In the genomic region with DNA sequence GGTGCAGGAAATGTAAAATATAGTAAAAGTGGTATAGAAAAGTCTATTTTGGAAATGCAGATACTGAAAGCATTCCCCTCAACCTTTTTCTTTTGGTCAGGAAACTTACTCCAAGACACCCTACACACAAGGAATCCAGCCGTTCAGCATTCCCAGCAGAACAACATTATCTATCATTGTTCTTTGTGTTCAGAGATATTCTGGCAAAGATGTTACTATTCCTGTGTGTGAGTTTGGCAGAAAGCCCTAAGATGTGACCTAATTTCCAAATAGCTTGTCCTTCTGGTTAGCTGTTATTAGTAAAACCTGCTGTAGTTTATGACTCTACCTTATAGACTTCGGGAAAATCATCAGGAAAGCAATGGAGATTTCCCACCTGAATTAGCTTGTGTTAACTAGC, we compare ENCODE assay signal across 13 cellular contexts.
A peak's percentile ranks its signal among the peaks of the same experiment; 100 is the strongest.
DNase-seq lines count a peak whose midpoint lies in the region; ATAC-seq, FAIRE-seq and TF ChIP-seq lines count a peak whose summit lies in the region.
"Had no signal": no experiment of that assay in that cellular context is flagged by ENCODE, and none has a peak within 500 bp of the region (broad histone marks: within the 10 kb centered on the region; RNA-seq: fewer than 3 reads in every experiment).

No MANE protein-coding gene starts in this region.

- H3K27ac Mint-ChIP-seq in mesothelial cell of epicardium: peak overlapping the region; percentile 84

- peak overlapping the region; percentile 14 for H3K4me3 Mint-ChIP-seq in mesothelial cell of epicardium
- H3K4me3 Mint-ChIP-seq: activated CD8-positive, alpha-beta T cell treated with anti-CD3 and anti-CD28 coated beads, Interleukin-2, amount 10 ng/mL, durations not matched to agents 7 days and 5 days had no signal

- H4K20me1 ChIP-seq in endothelial cell of umbilical vein (replicated peaks; ENCODE audit: control insufficient read depth, extremely low read depth, insufficient read depth, low read length): no peaks in the 10 kb centered on the region

- no peaks in the 10 kb centered on the region for H3K36me3 Mint-ChIP-seq in mesothelial cell of epicardium

- dilution Hi-C loops in endothelial cell of umbilical vein (cut with MboI; ENCODE audit: extremely low pct_ligation_motif_present, low sequenced_read_pairs): no loop called here

- intact Hi-C loops in Right ventricle myocardium inferior (cut with DNase I): loop anchor here (5.0 kb wide), 1 partner anchor 80 kb away; a partner anchor contains a TSS
- intact Hi-C loops in cardiac septum (cut with DNase I): no loop called here
- intact Hi-C loops in endothelial cell of umbilical vein (cut with micrococcal nuclease): no loop called here

- H3K36me3 ChIP-seq in endothelial cell of umbilical vein (ENCODE audit: control insufficient read depth in 2 of 2, extremely low read depth in 1 of 2, insufficient read depth in 2 of 2, low read length in 2 of 2): no peaks in the 10 kb centered on the region

- no peak for DNase-seq in Right ventricle myocardium inferior (ENCODE audit: missing footprints)
- DNase-seq in cardiac septum (ENCODE audit: low spot score): no peak
- peak; percentile 43 for DNase-seq in endothelial cell of umbilical vein (ENCODE audit: low read depth, low spot score)
- no peak for DNase-seq in mesothelial cell of epicardium (ENCODE audit: low spot score in 2 of 2, unreplicated experiment in 2 of 2)
- DNase-seq in MV-4-11 (lab: John Stamatoyannopoulos, UW): no peak
- DNase-seq: activated CD8-positive, alpha-beta T cell treated with anti-CD3 and anti-CD28 coated beads, Interleukin-2, amount 10 ng/mL, durations not matched to agents 7 days and 5 days; AML-193; H7; NCI-H510A had no signal

- H2AFZ ChIP-seq in endothelial cell of umbilical vein (ENCODE audit: low read depth, low read length): no peak overlapping the region

- H3K4me1 Mint-ChIP-seq in mesothelial cell of epicardium: peaks cover 50% of the 10 kb centered on the region

- H3K27me3 ChIP-seq in endothelial cell of umbilical vein (ENCODE audit: control insufficient read depth in 2 of 2, insufficient read depth in 2 of 2, low read length in 2 of 2): peaks cover 0 to 2% of the 10 kb centered on the region in 2 experiments

- no peaks in the 10 kb centered on the region for H3K4me1 ChIP-seq in endothelial cell of umbilical vein (ENCODE audit: control insufficient read depth, extremely low read depth, insufficient read depth, low read length)

- no peak overlapping the region for H3K27ac ChIP-seq in endothelial cell of umbilical vein (ENCODE audit: insufficient read depth, low read depth, low read length)

- H3K79me2 ChIP-seq in endothelial cell of umbilical vein (ENCODE audit: control insufficient read depth, insufficient read depth, low read length): no peaks in the 10 kb centered on the region

- H3K9ac ChIP-seq in endothelial cell of umbilical vein (replicated peaks; ENCODE audit: extremely low read depth, insufficient read depth, low read length): no peak overlapping the region

- BruUV-seq in endothelial cell of umbilical vein (replicated peaks; lab: Mats Ljungman, UMichigan): no TSS peak

- no peaks in the 10 kb centered on the region for H3K27me3 Mint-ChIP-seq in mesothelial cell of epicardium (ENCODE audit: low read depth)

- no peak for TF ChIP-seq CTCF in endothelial cell of umbilical vein (IDR thresholded peaks at IDR 0.05; ENCODE audit: extremely low read depth in 1 of 2, insufficient read depth in 1 of 2, low read depth in 1 of 2, low read length in 2 of 2)
- TF ChIP-seq CTCF in mesothelial cell of epicardium (IDR thresholded peaks at IDR 0.05; ENCODE audit: unreplicated experiment): no peak

- CTCF ChIA-PET in endothelial cell of umbilical vein (lab: Charles Lee): interaction anchor here (1.0 to 1.5 kb wide), 4 partner anchors 8 to 90 kb away, joined by 3 to 4 read pairs (median 4); no protein-coding TSS in a partner anchor

- no peak overlapping the region for H3K4me2 ChIP-seq in endothelial cell of umbilical vein (ENCODE audit: insufficient read depth, low read length)

- peak; percentile 48 for FAIRE-seq in endothelial cell of umbilical vein (lab: Jason Lieb, UNC)

- POLR2A ChIA-PET in endothelial cell of umbilical vein (lab: Charles Lee): no interaction called here

- TF ChIP-seq POLR2A in endothelial cell of umbilical vein (IDR thresholded peaks at IDR 0.05; ENCODE audit: low read depth, low read length): no peak

- ATAC-seq in Right ventricle myocardium inferior (peak; percentile 66), HG02623 (IDR thresholded peaks at IDR 0.05; ENCODE audit: unreplicated experiment) (no peak), GM18517 (IDR thresholded peaks at IDR 0.05; ENCODE audit: unreplicated experiment) (no peak), GM21786 (IDR thresholded peaks at IDR 0.05; ENCODE audit: unreplicated experiment) (no peak)

- no peaks in the 10 kb centered on the region for H3K9me3 ChIP-seq in endothelial cell of umbilical vein (replicated peaks; ENCODE audit: control insufficient read depth, insufficient read depth, low read length)

- no peaks in the 10 kb centered on the region for H3K9me1 ChIP-seq in endothelial cell of umbilical vein (replicated peaks; ENCODE audit: control insufficient read depth, extremely low read depth, insufficient read depth, low read length)

- H3K9me3 Mint-ChIP-seq in mesothelial cell of epicardium: no peaks in the 10 kb centered on the region

- H3K4me3 ChIP-seq in endothelial cell of umbilical vein (replicated peaks in 1 of 3; ENCODE audit: insufficient read depth in 1 of 3, low read depth in 1 of 3, low read length in 3 of 3): no peak overlapping the region
- H3K4me3 ChIP-seq: lung had no signal

TF ChIP-seq in endothelial cell of umbilical vein, 7 proteins besides CTCF, POLR2A, EP300 and RAD21:
- TF ChIP-seq EZH2 (IDR thresholded peaks at IDR 0.05; ENCODE audit: borderline replicate concordance, low read depth, low read length, severe bottlenecking) (no peak), FOS (IDR thresholded peaks at IDR 0.05; ENCODE audit: borderline replicate concordance, insufficient read depth, low read length) (no peak), GATA2 (IDR thresholded peaks at IDR 0.05; ENCODE audit: insufficient read depth, insufficient read length, low read depth, low read length) (no peak), POLR2AphosphoS5 (IDR thresholded peaks at IDR 0.05; ENCODE audit: insufficient read depth, low read depth, low read length) (no peak), MYC (IDR thresholded peaks at IDR 0.05; ENCODE audit: low read depth, low read length) (no peak)
- TF ChIP-seq, protein P1, sequence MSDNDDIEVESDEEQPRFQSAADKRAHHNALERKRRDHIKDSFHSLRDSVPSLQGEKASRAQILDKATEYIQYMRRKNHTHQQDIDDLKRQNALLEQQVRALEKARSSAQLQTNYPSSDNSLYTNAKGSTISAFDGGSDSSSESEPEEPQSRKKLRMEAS (IDR thresholded peaks at IDR 0.05; ENCODE audit: insufficient read depth, insufficient read length): no peak
